Comparison of ENCODE assay signal across 10 cellular contexts in the genomic region with DNA sequence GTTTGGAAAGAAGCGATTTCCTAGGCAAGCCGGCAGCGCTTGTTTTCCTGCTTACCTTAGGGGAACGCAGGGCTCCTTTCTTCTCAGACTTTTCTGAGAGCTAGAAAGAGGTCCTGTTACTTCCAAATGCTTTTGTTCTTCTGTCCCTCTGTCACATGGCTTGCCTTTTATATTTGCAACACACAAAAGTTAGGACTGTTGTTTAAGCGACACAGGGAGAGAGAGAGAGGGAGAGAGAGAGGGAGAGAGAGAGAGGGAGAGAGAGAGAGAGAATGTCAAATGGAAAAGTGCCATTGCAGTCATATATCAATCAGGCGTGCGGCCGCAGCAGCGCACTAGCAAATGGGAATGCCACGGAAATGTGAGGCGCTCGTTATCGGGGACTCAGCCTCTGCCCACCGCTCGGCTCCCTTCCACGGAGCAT. TPM values are rescaled to one million over a fixed set of nuclear protein-coding genes. Genes with fewer than 3 reads are reported as not detected.
DNase-seq lines count a peak whose midpoint lies in the region; ATAC-seq, FAIRE-seq and TF ChIP-seq lines count a peak whose summit lies in the region.
"Had no signal": no experiment of that assay in that cellular context is flagged by ENCODE, and none has a peak within 500 bp of the region (broad histone marks: within the 10 kb centered on the region; RNA-seq: fewer than 3 reads in every experiment).

A gene with protein sequence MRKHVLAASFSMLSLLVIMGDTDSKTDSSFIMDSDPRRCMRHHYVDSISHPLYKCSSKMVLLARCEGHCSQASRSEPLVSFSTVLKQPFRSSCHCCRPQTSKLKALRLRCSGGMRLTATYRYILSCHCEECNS (minus strand): TSS at position 142 of the 424 bp plus-strand sequence. CDS start 14,745 bp downstream, outside the sequence.

- H3K4me1 ChIP-seq in kidney (ENCODE audit: control insufficient read depth in 1 of 2, insufficient read depth in 1 of 2, low read depth in 1 of 2, low read length in 2 of 2): peaks cover 0 to 2% of the 10 kb centered on the region in 2 donors

- no peak for ATAC-seq in stimulated activated naive CD8-positive, alpha-beta T cell treated with anti-CD3 and anti-CD28 coated beads, Interleukin-15, amount 100 ng/mL, for 72 hours

- TF ChIP-seq CTCF in astrocyte of the spinal cord (IDR thresholded peaks at IDR 0.05; ENCODE audit: low read depth, low read length) (no peak), kidney (IDR thresholded peaks at IDR 0.05; ENCODE audit: borderline replicate concordance, extremely low read depth, insufficient read depth) (no peak)

- DNase-seq in DMS53 (lab: John Stamatoyannopoulos, UW) (peak; percentile 47), DMS53 treated with DMSO at 0.1 percent for 48 hours (lab: John Stamatoyannopoulos, UW; ENCODE audit: unreplicated experiment) (no peak), astrocyte of the spinal cord (ENCODE audit: low read depth, low spot score) (no peak), kidney (no peak), SW 1271 (lab: John Stamatoyannopoulos, UW) (no peak), cortex of kidney (lab: John Stamatoyannopoulos, UW) (no peak), 8988T (no peak)
- DNase-seq in stimulated activated naive CD8-positive, alpha-beta T cell treated with anti-CD3 and anti-CD28 coated beads, Interleukin-15, amount 100 ng/mL, for 72 hours: no peak
- DNase-seq: WERI-Rb-1 had no signal

- peak within 1 kb of the TSS; percentile 36 for H3K4me3 ChIP-seq in astrocyte of the spinal cord (ENCODE audit: low read depth, low read length)
- H3K4me3 ChIP-seq in kidney (ENCODE audit: low read length in 2 of 2): peak within 1 kb of the TSS; percentile 38 to 47

- no peaks in the 10 kb centered on the region for H3K36me3 ChIP-seq in kidney (ENCODE audit: control insufficient read depth in 1 of 2, insufficient read depth in 2 of 2, low read length in 2 of 2)
- H3K36me3 ChIP-seq: WERI-Rb-1 had no signal

- in situ Hi-C loops in astrocyte of the spinal cord (cut with HindIII; ENCODE audit: low sequenced_read_pairs): no loop called here

- peak within 1 kb of the TSS; percentile 69 to 74 for H3K4me3 Mint-ChIP-seq in stimulated activated naive CD8-positive, alpha-beta T cell treated with anti-CD3 and anti-CD28 coated beads, Interleukin-15, amount 100 ng/mL, for 72 hours

- FAIRE-seq in kidney (lab: Jason Lieb, UNC): no peak
- FAIRE-seq: A204.1 had no signal

- peaks cover 0 to 6% of the 10 kb centered on the region in 2 donors for H3K9me3 Mint-ChIP-seq in stimulated activated naive CD8-positive, alpha-beta T cell treated with anti-CD3 and anti-CD28 coated beads, Interleukin-15, amount 100 ng/mL, for 72 hours

- H3K27me3 Mint-ChIP-seq in stimulated activated naive CD8-positive, alpha-beta T cell treated with anti-CD3 and anti-CD28 coated beads, Interleukin-15, amount 100 ng/mL, for 72 hours: peaks cover 31% of the 10 kb centered on the region

- no peak within 1 kb of the TSS for H3K27ac Mint-ChIP-seq in stimulated activated naive CD8-positive, alpha-beta T cell treated with anti-CD3 and anti-CD28 coated beads, Interleukin-15, amount 100 ng/mL, for 72 hours

- H3K9me3 ChIP-seq in kidney (ENCODE audit: control insufficient read depth in 1 of 2, low read length in 2 of 2): no peaks in the 10 kb centered on the region

- H3K27ac ChIP-seq in kidney (ENCODE audit: low read depth in 2 of 2, low read length in 2 of 2): no peak within 1 kb of the TSS
- H3K27ac ChIP-seq: WERI-Rb-1 had no signal

- intact Hi-C loops in kidney (cut with DNase I): no loop called here

- peaks cover 11% of the 10 kb centered on the region for H3K4me1 Mint-ChIP-seq in stimulated activated naive CD8-positive, alpha-beta T cell treated with anti-CD3 and anti-CD28 coated beads, Interleukin-15, amount 100 ng/mL, for 72 hours

- no peak within 1 kb of the TSS for H3K9ac ChIP-seq in kidney (ENCODE audit: low read length in 2 of 2)

RNA-seq across cellular contexts. Expression of the gene that starts here (rescaled TPM):
- total RNA-seq in kidney: not detected
- not detected for polyA plus RNA-seq in kidney (ENCODE audit: insufficient read depth, low read depth, low replicate concordance)
